Comparison of ENCODE assay signal across 1 cellular context in genomic region chr6:26550250-26550993, GRCh38.
TF ChIP-seq lines count a peak whose summit lies in the region.

No MANE protein-coding gene starts in this region.

TF ChIP-seq in K562, 482 proteins besides CTCF, POLR2A, EP300 and RAD21 (continued from another document and continues in another):
- TF ChIP-seq MYC (IDR thresholded peaks at IDR 0.05; ENCODE audit: low read depth, low read length) (no peak), MYC (CRISPR knock-in tag; IDR thresholded peaks at IDR 0.05; ENCODE audit: borderline replicate concordance, low read depth) (0 out of 2 replicates have a peak, but pooled peaks have one; percentile 69), HMGN3 (IDR thresholded peaks at IDR 0.05; ENCODE audit: borderline replicate concordance, extremely low read depth, insufficient read length, low read depth, low read length) (peak; percentile 29), FOXA3 (CRISPR knock-in tag; conservative IDR thresholded peaks at IDR 0.05 in 1 of 2, IDR thresholded peaks at IDR 0.05 in 1 of 2) (no peak), MBD1 (CRISPR knock-in tag; IDR thresholded peaks at IDR 0.05) (0 out of 2 replicates have a peak, but pooled peaks have one; percentile 63), CBX2 (IDR thresholded peaks at IDR 0.05; ENCODE audit: insufficient read depth, low read length, poor library complexity, severe bottlenecking) (no peak), ZBTB7A (IDR thresholded peaks at IDR 0.05; ENCODE audit: borderline replicate concordance, control insufficient read depth, low read depth, low read length) (peak; percentile 70; the same call in 1 of the 2 replicates), FIP1L1 (IDR thresholded peaks at IDR 0.05; ENCODE audit: low read depth, low read length, poor library complexity, severe bottlenecking) (no peak), TEAD2 (tag; IDR thresholded peaks at IDR 0.05) (peak; percentile 61; the same call in 1 of the 2 replicates), ZNF79 (CRISPR knock-in tag; IDR thresholded peaks at IDR 0.05; ENCODE audit: low read depth) (0 out of 2 replicates have a peak, but pooled peaks have one; percentile 44), ELF1 (tag; IDR thresholded peaks at IDR 0.05) (no peak), PTTG1 (tag; IDR thresholded peaks at IDR 0.05; ENCODE audit: low read depth) (peak; percentile 88), ZNF778 (CRISPR knock-in tag; IDR thresholded peaks at IDR 0.05) (no peak), EWSR1 (IDR thresholded peaks at IDR 0.05; ENCODE audit: borderline replicate concordance, low read depth, partially characterized antibody) (no peak), RREB1 (CRISPR knock-in tag; IDR thresholded peaks at IDR 0.05) (no peak), NCOR1 (IDR thresholded peaks at IDR 0.05) (no peak), HDAC8 (tag; IDR thresholded peaks at IDR 0.05) (peak; percentile 94), TARDBP (IDR thresholded peaks at IDR 0.05) (no peak), ZNF23 (CRISPR knock-in tag; IDR thresholded peaks at IDR 0.05) (0 out of 2 replicates have a peak, but pooled peaks have one; percentile 21), DMBX1 (CRISPR knock-in tag; IDR thresholded peaks at IDR 0.05; ENCODE audit: borderline replicate concordance) (peak; percentile 98), GABPA (tag; conservative IDR thresholded peaks at IDR 0.05; ENCODE audit: low read depth) (peak; percentile 67), ARNT (IDR thresholded peaks at IDR 0.05) (no peak)
- TF ChIP-seq, protein P1, sequence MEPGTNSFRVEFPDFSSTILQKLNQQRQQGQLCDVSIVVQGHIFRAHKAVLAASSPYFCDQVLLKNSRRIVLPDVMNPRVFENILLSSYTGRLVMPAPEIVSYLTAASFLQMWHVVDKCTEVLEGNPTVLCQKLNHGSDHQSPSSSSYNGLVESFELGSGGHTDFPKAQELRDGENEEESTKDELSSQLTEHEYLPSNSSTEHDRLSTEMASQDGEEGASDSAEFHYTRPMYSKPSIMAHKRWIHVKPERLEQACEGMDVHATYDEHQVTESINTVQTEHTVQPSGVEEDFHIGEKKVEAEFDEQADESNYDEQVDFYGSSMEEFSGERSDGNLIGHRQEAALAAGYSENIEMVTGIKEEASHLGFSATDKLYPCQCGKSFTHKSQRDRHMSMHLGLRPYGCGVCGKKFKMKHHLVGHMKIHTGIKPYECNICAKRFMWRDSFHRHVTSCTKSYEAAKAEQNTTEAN (CRISPR knock-in tag; IDR thresholded peaks at IDR 0.05) = no peak
- TF ChIP-seq, protein P2, sequence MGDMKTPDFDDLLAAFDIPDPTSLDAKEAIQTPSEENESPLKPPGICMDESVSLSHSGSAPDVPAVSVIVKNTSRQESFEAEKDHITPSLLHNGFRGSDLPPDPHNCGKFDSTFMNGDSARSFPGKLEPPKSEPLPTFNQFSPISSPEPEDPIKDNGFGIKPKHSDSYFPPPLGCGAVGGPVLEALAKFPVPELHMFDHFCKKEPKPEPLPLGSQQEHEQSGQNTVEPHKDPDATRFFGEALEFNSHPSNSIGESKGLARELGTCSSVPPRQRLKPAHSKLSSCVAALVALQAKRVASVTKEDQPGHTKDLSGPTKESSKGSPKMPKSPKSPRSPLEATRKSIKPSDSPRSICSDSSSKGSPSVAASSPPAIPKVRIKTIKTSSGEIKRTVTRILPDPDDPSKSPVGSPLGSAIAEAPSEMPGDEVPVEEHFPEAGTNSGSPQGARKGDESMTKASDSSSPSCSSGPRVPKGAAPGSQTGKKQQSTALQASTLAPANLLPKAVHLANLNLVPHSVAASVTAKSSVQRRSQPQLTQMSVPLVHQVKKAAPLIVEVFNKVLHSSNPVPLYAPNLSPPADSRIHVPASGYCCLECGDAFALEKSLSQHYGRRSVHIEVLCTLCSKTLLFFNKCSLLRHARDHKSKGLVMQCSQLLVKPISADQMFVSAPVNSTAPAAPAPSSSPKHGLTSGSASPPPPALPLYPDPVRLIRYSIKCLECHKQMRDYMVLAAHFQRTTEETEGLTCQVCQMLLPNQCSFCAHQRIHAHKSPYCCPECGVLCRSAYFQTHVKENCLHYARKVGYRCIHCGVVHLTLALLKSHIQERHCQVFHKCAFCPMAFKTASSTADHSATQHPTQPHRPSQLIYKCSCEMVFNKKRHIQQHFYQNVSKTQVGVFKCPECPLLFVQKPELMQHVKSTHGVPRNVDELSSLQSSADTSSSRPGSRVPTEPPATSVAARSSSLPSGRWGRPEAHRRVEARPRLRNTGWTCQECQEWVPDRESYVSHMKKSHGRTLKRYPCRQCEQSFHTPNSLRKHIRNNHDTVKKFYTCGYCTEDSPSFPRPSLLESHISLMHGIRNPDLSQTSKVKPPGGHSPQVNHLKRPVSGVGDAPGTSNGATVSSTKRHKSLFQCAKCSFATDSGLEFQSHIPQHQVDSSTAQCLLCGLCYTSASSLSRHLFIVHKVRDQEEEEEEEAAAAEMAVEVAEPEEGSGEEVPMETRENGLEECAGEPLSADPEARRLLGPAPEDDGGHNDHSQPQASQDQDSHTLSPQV (IDR thresholded peaks at IDR 0.05) = peak; percentile 98
- TF ChIP-seq, protein P3, sequence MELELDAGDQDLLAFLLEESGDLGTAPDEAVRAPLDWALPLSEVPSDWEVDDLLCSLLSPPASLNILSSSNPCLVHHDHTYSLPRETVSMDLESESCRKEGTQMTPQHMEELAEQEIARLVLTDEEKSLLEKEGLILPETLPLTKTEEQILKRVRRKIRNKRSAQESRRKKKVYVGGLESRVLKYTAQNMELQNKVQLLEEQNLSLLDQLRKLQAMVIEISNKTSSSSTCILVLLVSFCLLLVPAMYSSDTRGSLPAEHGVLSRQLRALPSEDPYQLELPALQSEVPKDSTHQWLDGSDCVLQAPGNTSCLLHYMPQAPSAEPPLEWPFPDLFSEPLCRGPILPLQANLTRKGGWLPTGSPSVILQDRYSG (tag; conservative IDR thresholded peaks at IDR 0.05; ENCODE audit: low read depth) = peak; percentile 74; the same call in 1 of the 2 replicates
- TF ChIP-seq, protein P4, sequence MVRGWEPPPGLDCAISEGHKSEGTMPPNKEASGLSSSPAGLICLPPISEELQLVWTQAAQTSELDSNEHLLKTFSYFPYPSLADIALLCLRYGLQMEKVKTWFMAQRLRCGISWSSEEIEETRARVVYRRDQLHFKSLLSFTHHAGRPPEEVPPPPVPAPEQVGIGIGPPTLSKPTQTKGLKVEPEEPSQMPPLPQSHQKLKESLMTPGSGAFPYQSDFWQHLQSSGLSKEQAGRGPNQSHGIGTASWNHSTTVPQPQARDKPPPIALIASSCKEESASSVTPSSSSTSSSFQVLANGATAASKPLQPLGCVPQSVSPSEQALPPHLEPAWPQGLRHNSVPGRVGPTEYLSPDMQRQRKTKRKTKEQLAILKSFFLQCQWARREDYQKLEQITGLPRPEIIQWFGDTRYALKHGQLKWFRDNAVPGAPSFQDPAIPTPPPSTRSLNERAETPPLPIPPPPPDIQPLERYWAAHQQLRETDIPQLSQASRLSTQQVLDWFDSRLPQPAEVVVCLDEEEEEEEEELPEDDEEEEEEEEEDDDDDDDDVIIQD (CRISPR knock-in tag; IDR thresholded peaks at IDR 0.05) = 0 out of 2 replicates have a peak, but pooled peaks have one; percentile 77
- TF ChIP-seq, protein P5, sequence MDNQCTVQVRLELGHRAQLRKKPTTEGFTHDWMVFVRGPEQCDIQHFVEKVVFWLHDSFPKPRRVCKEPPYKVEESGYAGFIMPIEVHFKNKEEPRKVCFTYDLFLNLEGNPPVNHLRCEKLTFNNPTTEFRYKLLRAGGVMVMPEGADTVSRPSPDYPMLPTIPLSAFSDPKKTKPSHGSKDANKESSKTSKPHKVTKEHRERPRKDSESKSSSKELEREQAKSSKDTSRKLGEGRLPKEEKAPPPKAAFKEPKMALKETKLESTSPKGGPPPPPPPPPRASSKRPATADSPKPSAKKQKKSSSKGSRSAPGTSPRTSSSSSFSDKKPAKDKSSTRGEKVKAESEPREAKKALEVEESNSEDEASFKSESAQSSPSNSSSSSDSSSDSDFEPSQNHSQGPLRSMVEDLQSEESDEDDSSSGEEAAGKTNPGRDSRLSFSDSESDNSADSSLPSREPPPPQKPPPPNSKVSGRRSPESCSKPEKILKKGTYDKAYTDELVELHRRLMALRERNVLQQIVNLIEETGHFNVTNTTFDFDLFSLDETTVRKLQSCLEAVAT (IDR thresholded peaks at IDR 0.05) = peak in 1 of 2 experiments; percentile 26; a peak in 1 of 4 replicates
- TF ChIP-seq, protein P6, sequence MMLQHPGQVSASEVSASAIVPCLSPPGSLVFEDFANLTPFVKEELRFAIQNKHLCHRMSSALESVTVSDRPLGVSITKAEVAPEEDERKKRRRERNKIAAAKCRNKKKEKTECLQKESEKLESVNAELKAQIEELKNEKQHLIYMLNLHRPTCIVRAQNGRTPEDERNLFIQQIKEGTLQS (IDR thresholded peaks at IDR 0.05) = 0 out of 2 replicates have a peak, but pooled peaks have one; percentile 8
- TF ChIP-seq, protein P6 (CRISPR knock-in tag; conservative IDR thresholded peaks at IDR 0.05) = no peak
- TF ChIP-seq, protein P7, sequence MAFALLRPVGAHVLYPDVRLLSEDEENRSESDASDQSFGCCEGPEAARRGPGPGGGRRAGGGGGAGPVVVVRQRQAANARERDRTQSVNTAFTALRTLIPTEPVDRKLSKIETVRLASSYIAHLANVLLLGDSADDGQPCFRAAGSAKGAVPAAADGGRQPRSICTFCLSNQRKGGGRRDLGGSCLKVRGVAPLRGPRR (CRISPR knock-in tag; IDR thresholded peaks at IDR 0.05) = peak; percentile 81; the same call in 1 of the 2 replicates
- TF ChIP-seq, protein P8, sequence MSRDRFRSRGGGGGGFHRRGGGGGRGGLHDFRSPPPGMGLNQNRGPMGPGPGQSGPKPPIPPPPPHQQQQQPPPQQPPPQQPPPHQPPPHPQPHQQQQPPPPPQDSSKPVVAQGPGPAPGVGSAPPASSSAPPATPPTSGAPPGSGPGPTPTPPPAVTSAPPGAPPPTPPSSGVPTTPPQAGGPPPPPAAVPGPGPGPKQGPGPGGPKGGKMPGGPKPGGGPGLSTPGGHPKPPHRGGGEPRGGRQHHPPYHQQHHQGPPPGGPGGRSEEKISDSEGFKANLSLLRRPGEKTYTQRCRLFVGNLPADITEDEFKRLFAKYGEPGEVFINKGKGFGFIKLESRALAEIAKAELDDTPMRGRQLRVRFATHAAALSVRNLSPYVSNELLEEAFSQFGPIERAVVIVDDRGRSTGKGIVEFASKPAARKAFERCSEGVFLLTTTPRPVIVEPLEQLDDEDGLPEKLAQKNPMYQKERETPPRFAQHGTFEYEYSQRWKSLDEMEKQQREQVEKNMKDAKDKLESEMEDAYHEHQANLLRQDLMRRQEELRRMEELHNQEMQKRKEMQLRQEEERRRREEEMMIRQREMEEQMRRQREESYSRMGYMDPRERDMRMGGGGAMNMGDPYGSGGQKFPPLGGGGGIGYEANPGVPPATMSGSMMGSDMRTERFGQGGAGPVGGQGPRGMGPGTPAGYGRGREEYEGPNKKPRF (IDR thresholded peaks at IDR 0.05; ENCODE audit: low read depth, low read length) = no peak
- TF ChIP-seq, protein P9, sequence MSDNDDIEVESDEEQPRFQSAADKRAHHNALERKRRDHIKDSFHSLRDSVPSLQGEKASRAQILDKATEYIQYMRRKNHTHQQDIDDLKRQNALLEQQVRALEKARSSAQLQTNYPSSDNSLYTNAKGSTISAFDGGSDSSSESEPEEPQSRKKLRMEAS (CRISPR knock-in tag; IDR thresholded peaks at IDR 0.05) = no peak
